16 cellular contexts compared by ENCODE assay signal in the genomic region with DNA sequence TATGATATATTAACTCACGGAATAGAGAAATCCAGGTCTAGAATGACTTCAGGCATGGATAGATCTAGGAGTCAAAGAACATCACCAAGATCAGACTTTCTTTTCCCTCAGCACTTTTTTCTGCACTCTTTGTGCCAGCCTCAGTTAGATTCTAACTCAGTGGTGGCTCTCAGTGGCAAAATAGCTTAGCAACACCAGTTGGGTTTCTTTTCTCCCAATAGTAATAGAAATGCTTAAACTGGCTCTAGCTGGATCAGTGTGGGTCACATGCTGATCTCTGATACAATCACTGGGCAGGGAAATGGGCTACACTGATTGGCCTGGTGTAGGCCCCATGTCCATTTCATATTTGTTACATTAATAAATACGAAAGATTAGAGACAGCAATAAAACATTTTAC. TPM values are rescaled to one million over a fixed set of nuclear protein-coding genes. Genes with fewer than 3 reads are reported as not detected.
DNase-seq lines count a peak whose midpoint lies in the region; ATAC-seq and TF ChIP-seq lines count a peak whose summit lies in the region.
"Had no signal": no experiment of that assay in that cellular context is flagged by ENCODE, and none has a peak within 500 bp of the region (broad histone marks: within the 10 kb centered on the region; RNA-seq: fewer than 3 reads in every experiment).

No MANE protein-coding gene starts in this region.

- ATAC-seq in activated T-cell treated with anti-CD3 and anti-CD28 coated beads, Interleukin-2, amount 50 U/mL, for 4 hours = no peak
- ATAC-seq: activated CD8-positive, alpha-beta T cell treated with anti-CD3 and anti-CD28 coated beads, Interleukin-2, amount 10 ng/mL, durations not matched to agents 7 days and 5 days; activated T-helper 17 cell treated with anti-CD3 and anti-CD28 coated beads, Interleukin-2, amount 50 U/mL, for 72 hours; stimulated activated memory B cell treated with anti-CD40 and anti-IgM and Interleukin-4, amounts not matched to agents 10 μg/mL and 1 μg/mL and 100 μg/mL, for 72 hours had no signal

- DNase-seq in CD1c-positive myeloid dendritic cell (ENCODE audit: extremely low spot score) (peak; percentile 35), HT1080 (ENCODE audit: low read depth) (peak; percentile 56), colonic mucosa (peak; percentile 29), putamen (ENCODE audit: low spot score) (peak; percentile 49), NCI-H510A (lab: John Stamatoyannopoulos, UW) (no peak), nephron progenitor cell (no peak)
- DNase-seq in effector memory CD4-positive, alpha-beta T cell = no peak
- no peak for DNase-seq in activated T-cell treated with anti-CD3 and anti-CD28 coated beads, Interleukin-2, amount 50 U/mL, for 4 hours
- DNase-seq: activated CD8-positive, alpha-beta T cell treated with anti-CD3 and anti-CD28 coated beads, Interleukin-2, amount 10 ng/mL, durations not matched to agents 7 days and 5 days; GDM1; kidney had no signal

- no peak overlapping the region for H3K27ac Mint-ChIP-seq in nephron progenitor cell
- H3K27ac Mint-ChIP-seq: activated CD8-positive, alpha-beta T cell treated with anti-CD3 and anti-CD28 coated beads, Interleukin-2, amount 10 ng/mL, durations not matched to agents 7 days and 5 days; activated T-helper 17 cell treated with anti-CD3 and anti-CD28 coated beads, Interleukin-2, amount 50 U/mL, for 72 hours; mesothelial cell of epicardium had no signal

- H3K36me3 Mint-ChIP-seq in nephron progenitor cell (ENCODE audit: low read depth) = no peaks in the 10 kb centered on the region
- no peaks in the 10 kb centered on the region for H3K36me3 Mint-ChIP-seq in activated T-cell treated with anti-CD3 and anti-CD28 coated beads, Interleukin-2, amount 50 U/mL, for 4 hours (ENCODE audit: insufficient read depth)
- H3K36me3 Mint-ChIP-seq: mesothelial cell of epicardium; stimulated activated memory B cell treated with anti-CD40 and anti-IgM and Interleukin-4, amounts not matched to agents 10 μg/mL and 1 μg/mL and 100 μg/mL, for 72 hours had no signal

- no peak overlapping the region for H3K27ac ChIP-seq in colonic mucosa
- no peak overlapping the region for H3K27ac ChIP-seq in effector memory CD4-positive, alpha-beta T cell (ENCODE audit: insufficient read depth, low read length, poor library complexity, severe bottlenecking)
- H3K27ac ChIP-seq: skin epidermis had no signal

- H3K9ac ChIP-seq in colonic mucosa (ENCODE audit: low read depth in 2 of 2, low read length in 2 of 2) = no peak overlapping the region

- no peaks in the 10 kb centered on the region for H3K36me3 ChIP-seq in colonic mucosa
- no peaks in the 10 kb centered on the region for H3K36me3 ChIP-seq in effector memory CD4-positive, alpha-beta T cell (ENCODE audit: control insufficient read depth, insufficient read depth, low read length)

- intact Hi-C loops in colonic mucosa (cut with DNase I) = no loop called here

- H3K4me1 ChIP-seq in colonic mucosa = no peaks in the 10 kb centered on the region
- H3K4me1 ChIP-seq in effector memory CD4-positive, alpha-beta T cell (ENCODE audit: control insufficient read depth, insufficient read depth, low read length, poor library complexity, severe bottlenecking) = no peaks in the 10 kb centered on the region

- H3K4me3 Mint-ChIP-seq in nephron progenitor cell = no peak overlapping the region
- no peak overlapping the region for H3K4me3 Mint-ChIP-seq in activated T-cell treated with anti-CD3 and anti-CD28 coated beads, Interleukin-2, amount 50 U/mL, for 4 hours
- H3K4me3 Mint-ChIP-seq: activated CD8-positive, alpha-beta T cell treated with anti-CD3 and anti-CD28 coated beads, Interleukin-2, amount 10 ng/mL, durations not matched to agents 7 days and 5 days; activated T-helper 17 cell treated with anti-CD3 and anti-CD28 coated beads, Interleukin-2, amount 50 U/mL, for 72 hours; mesothelial cell of epicardium; stimulated activated memory B cell treated with anti-CD40 and anti-IgM and Interleukin-4, amounts not matched to agents 10 μg/mL and 1 μg/mL and 100 μg/mL, for 72 hours had no signal

- no peaks in the 10 kb centered on the region for H3K27me3 ChIP-seq in colonic mucosa
- H3K27me3 ChIP-seq in effector memory CD4-positive, alpha-beta T cell (replicated peaks; ENCODE audit: control insufficient read depth, insufficient read depth, low read length, poor library complexity, severe bottlenecking) = no peaks in the 10 kb centered on the region

- no peaks in the 10 kb centered on the region for H3K9me3 Mint-ChIP-seq in nephron progenitor cell
- no peaks in the 10 kb centered on the region for H3K9me3 Mint-ChIP-seq in activated T-cell treated with anti-CD3 and anti-CD28 coated beads, Interleukin-2, amount 50 U/mL, for 4 hours
- H3K9me3 Mint-ChIP-seq: activated T-helper 17 cell treated with anti-CD3 and anti-CD28 coated beads, Interleukin-2, amount 50 U/mL, for 72 hours; mesothelial cell of epicardium; stimulated activated memory B cell treated with anti-CD40 and anti-IgM and Interleukin-4, amounts not matched to agents 10 μg/mL and 1 μg/mL and 100 μg/mL, for 72 hours had no signal

- peaks cover 14% of the 10 kb centered on the region for H3K4me1 Mint-ChIP-seq in nephron progenitor cell
- H3K4me1 Mint-ChIP-seq in activated T-cell treated with anti-CD3 and anti-CD28 coated beads, Interleukin-2, amount 50 U/mL, for 4 hours (ENCODE audit: low read depth) = peaks cover 11% of the 10 kb centered on the region

- TF ChIP-seq CTCF in colonic mucosa (IDR thresholded peaks at IDR 0.05) (no peak), nephron progenitor cell (IDR thresholded peaks at IDR 0.05) (no peak)

- H3K4me3 ChIP-seq in colonic mucosa = no peak overlapping the region
- H3K4me3 ChIP-seq in effector memory CD4-positive, alpha-beta T cell (ENCODE audit: insufficient read depth, low read depth, low read length, poor library complexity, severe bottlenecking) = no peak overlapping the region
- H3K4me3 ChIP-seq: skin epidermis had no signal

- no peaks in the 10 kb centered on the region for H3K9me3 ChIP-seq in colonic mucosa
- no peaks in the 10 kb centered on the region for H3K9me3 ChIP-seq in effector memory CD4-positive, alpha-beta T cell (ENCODE audit: control insufficient read depth, low read length)
- H3K9me3 ChIP-seq: Caco-2 had no signal

- H3K27me3 Mint-ChIP-seq in nephron progenitor cell (ENCODE audit: low read depth, poor library complexity) = peaks cover 7% of the 10 kb centered on the region
- no peaks in the 10 kb centered on the region for H3K27me3 Mint-ChIP-seq in activated T-cell treated with anti-CD3 and anti-CD28 coated beads, Interleukin-2, amount 50 U/mL, for 4 hours (ENCODE audit: low read depth)
- H3K27me3 Mint-ChIP-seq: activated T-helper 17 cell treated with anti-CD3 and anti-CD28 coated beads, Interleukin-2, amount 50 U/mL, for 72 hours; stimulated activated memory B cell treated with anti-CD40 and anti-IgM and Interleukin-4, amounts not matched to agents 10 μg/mL and 1 μg/mL and 100 μg/mL, for 72 hours had no signal

RNA-seq across cellular contexts. Expression of gene ARFGEF2, which starts 44.2 kb away (rescaled TPM):
- total RNA-seq in HT1080 (2014; rRNA removed; shearing (Covaris generic)) = 21.7 and 31.0 TPM in 2 replicates
- polyA plus RNA-seq in HT1080 (2015; cell fraction: cytosol; rRNA removed) = 12.6 and 18.1 TPM in 2 replicates
- 28.6 and 31.9 TPM in 2 replicates for polyA plus RNA-seq in HT1080 (2015; cell fraction: nucleus; rRNA removed)
- 10 to 100 TPM; 46.9 to 74.1 TPM for total RNA-seq in colonic mucosa
- 10 to 100 TPM; 27.8 to 31.6 (median 28.3) TPM for total RNA-seq in activated T-cell treated with anti-CD3 and anti-CD28 coated beads, Interleukin-2, amount 50 U/mL, for 4 hours

RNA-seq across cellular contexts. Expression of gene PREX1, which starts 49.5 kb away (rescaled TPM):
- 32.6 and 36.3 TPM in 2 replicates for total RNA-seq in HT1080 (2014; rRNA removed; shearing (Covaris generic))
- polyA plus RNA-seq in HT1080 (2015; cell fraction: cytosol; rRNA removed) = 24.7 TPM in 2 replicates
- polyA plus RNA-seq in HT1080 (2015; cell fraction: nucleus; rRNA removed) = 21.9 and 25.8 TPM in 2 replicates
- total RNA-seq in colonic mucosa = 10 to 100 TPM in 1 of 2 donors, 1 to 10 TPM in 1; 7.2 to 24.6 TPM
- 10 to 100 TPM; 28.8 to 31.4 (median 29.5) TPM for total RNA-seq in activated T-cell treated with anti-CD3 and anti-CD28 coated beads, Interleukin-2, amount 50 U/mL, for 4 hours

Comparison
In these comparisons a context has a peak if more than half of its experiments do, and no peak if none do; other contexts are left out.
1. DNase-seq: peak in CD1c-positive myeloid dendritic cell (single experiment), HT1080 (single experiment), colonic mucosa (single experiment) and putamen (single experiment); none in NCI-H510A (single experiment), nephron progenitor cell (single experiment), effector memory CD4-positive, alpha-beta T cell (0 of 3) and activated T-cell treated with anti-CD3 and anti-CD28 coated beads, Interleukin-2, amount 50 U/mL, for 4 hours (single experiment).